Comparison of ENCODE assay signal across 27 cellular contexts in genomic region chr6:4272996-4273395, GRCh38.
"Had no signal": no experiment of that assay in that cellular context is flagged by ENCODE, and none has a peak within 500 bp of the region (broad histone marks: within the 10 kb centered on the region; RNA-seq: fewer than 3 reads in every experiment).

No MANE protein-coding gene starts in this region.

- H3K4me3 ChIP-seq: left lung, lower lobe of right lung, pancreas, prostate gland, sigmoid colon, smooth muscle cell, tibial nerve, uterus had no signal

- H3K4me1 ChIP-seq: left lung, lower lobe of right lung, pancreas, prostate gland, tibial nerve, uterus had no signal

- H3K27me3 ChIP-seq: left lung, pancreas, sigmoid colon, tibial nerve, uterus had no signal

- H3K27ac ChIP-seq: left lung, lower lobe of right lung, pancreas, prostate gland, sigmoid colon, tibial nerve, uterus had no signal

- DNase-seq: hippocampal formation; kidney; left colon; left lung; lower lobe of right lung; mammary epithelial cell; mesenchymal stem cell; naive thymus-derived CD8-positive, alpha-beta T cell; nucleus accumbens; pancreas; posterior cingulate gyrus; retina; right cardiac atrium; sigmoid colon; stimulated activated CD4-positive, alpha-beta T cell treated with anti-CD3 and anti-CD28 coated beads, Interleukin-1b, Interleukin-23, amount 100 ng/mL, for 48 hours; stimulated activated CD4-positive, alpha-beta T cell treated with anti-CD3 and anti-CD28 coated beads, Interleukin-2, amount 100 ng/mL, for 48 hours; stimulated activated CD4-positive, alpha-beta T cell treated with anti-CD3 and anti-CD28 coated beads, Interleukin-4, amount 100 ng/mL, for 4 hours; stimulated activated CD8-positive, alpha-beta memory T cell treated with anti-CD3 and anti-CD28 coated beads, Interleukin-4, amount 100 ng/mL, for 48 hours; stimulated activated naive CD4-positive, alpha-beta T cell treated with Interleukin-2 at 50 U/mL for 16 hours; stimulated activated naive CD8-positive, alpha-beta T cell treated with anti-CD3 and anti-CD28 coated beads, Interleukin-15, amount 100 ng/mL, for 72 hours; substantia nigra; uterus had no signal

- H3K36me3 ChIP-seq: left lung, lower lobe of right lung, pancreas, prostate gland, sigmoid colon, tibial nerve, uterus had no signal

- ATAC-seq: left colon; left lung; lower lobe of right lung; naive thymus-derived CD8-positive, alpha-beta T cell; pancreas; right cardiac atrium; stimulated activated memory B cell treated with anti-CD40 and anti-IgM and Interleukin-4, amounts not matched to agents 10 μg/mL and 1 μg/mL and 100 μg/mL, for 72 hours; stimulated activated naive CD8-positive, alpha-beta T cell treated with anti-CD3 and anti-CD28 coated beads, Interleukin-15, amount 100 ng/mL, for 72 hours had no signal

- H3K9me3 ChIP-seq: left lung, lower lobe of right lung, pancreas, prostate gland, sigmoid colon, tibial nerve, uterus had no signal

- H3K4me2 ChIP-seq: smooth muscle cell had no signal

- FAIRE-seq: islet of Langerhans, kidney, pancreas had no signal
